In genomic region chr11:68043349-68044144, GRCh38 we compare ENCODE assay signal across 8 cellular contexts. TPM values are rescaled to one million over a fixed set of nuclear protein-coding genes. Genes with fewer than 3 reads are reported as not detected.
A peak's percentile ranks its signal among the peaks of the same experiment; 100 is the strongest.
DNase-seq lines count a peak whose midpoint lies in the region; TF ChIP-seq lines count a peak whose summit lies in the region.
"Had no signal": no experiment of that assay in that cellular context is flagged by ENCODE, and none has a peak within 500 bp of the region (broad histone marks: within the 10 kb centered on the region; RNA-seq: fewer than 3 reads in every experiment).

No MANE protein-coding gene starts in this region.

- intact Hi-C loops in stomach (cut with DNase I; ENCODE audit: low total_unique reads) = no loop called here
- intact Hi-C loops in activated T-helper 1 cell treated with anti-CD3 and anti-CD28 coated beads, Interleukin-12 subunit alpha, Interleukin-12 subunit beta, Interleukin-2, Interleukin-4 antibody, amounts not matched to agents 30 ng/mL and 10 ng/mL and 1 ng/mL, durations not matched to agents 14 hours and 24 hours and 36 hours (cut with micrococcal nuclease) = no loop called here

- H3K4me3 ChIP-seq in adipocyte (ENCODE audit: low read length) = no peak overlapping the region
- no peak overlapping the region for H3K4me3 ChIP-seq in stomach

- no peak for TF ChIP-seq POLR2A in stomach (IDR thresholded peaks at IDR 0.05)

- H3K4me1 ChIP-seq in adipocyte (ENCODE audit: control insufficient read depth, insufficient read depth, low read length) (peaks cover 27% of the 10 kb centered on the region), stomach (peaks cover 33 to 57% (median 49%) of the 10 kb centered on the region in 4 donors)

- H3K36me3 ChIP-seq in adipocyte (ENCODE audit: control insufficient read depth, insufficient read depth, low read length, severe bottlenecking) = peaks cover 19% of the 10 kb centered on the region
- peaks cover 49 to 75% (median 70%) of the 10 kb centered on the region in 4 donors for H3K36me3 ChIP-seq in stomach

- WGBS in stomach, 5 donors = 75 to 88% (median 83%) methylated on average over 17 to 36 of the region's 36 CpGs

- TF ChIP-seq CTCF in stomach (IDR thresholded peaks at IDR 0.05) = no peak

- DNase-seq in NCI-H2081 (lab: John Stamatoyannopoulos, UW) (peak; percentile 33 to 62), NCI-H2081 treated with DMSO at 0.1 percent for 48 hours (lab: John Stamatoyannopoulos, UW) (no peak), adipocyte (ENCODE audit: low read depth) (no peak), stomach (no peak), NCI-H2196 (lab: John Stamatoyannopoulos, UW; ENCODE audit: unreplicated experiment) (no peak)
- no peak for DNase-seq in activated T-helper 1 cell treated with anti-CD3 and anti-CD28 coated beads, Interleukin-12 subunit alpha, Interleukin-12 subunit beta, Interleukin-2, Interleukin-4 antibody, amounts not matched to agents 30 ng/mL and 10 ng/mL and 1 ng/mL, durations not matched to agents 14 hours and 24 hours and 36 hours (ENCODE audit: low spot score)
- DNase-seq: activated T-cell treated with anti-CD3 and anti-CD28 coated beads, Interleukin-2, amount 50 U/mL, for 48 hours; PC-3 had no signal

- H3K4me1 Mint-ChIP-seq in activated T-helper 1 cell treated with anti-CD3 and anti-CD28 coated beads, Interleukin-12 subunit alpha, Interleukin-12 subunit beta, Interleukin-2, Interleukin-4 antibody, amounts not matched to agents 30 ng/mL and 10 ng/mL and 1 ng/mL, durations not matched to agents 14 hours and 24 hours and 36 hours (ENCODE audit: low read depth) = no peaks in the 10 kb centered on the region

- H3K27ac ChIP-seq in stomach = peak overlapping the region in 3 of 5 donors; percentile 56 to 93 (median 91)

- H3K9ac ChIP-seq in adipocyte (ENCODE audit: low read length) = peak overlapping the region; percentile 67

- no peak overlapping the region for H3K27ac Mint-ChIP-seq in activated T-helper 1 cell treated with anti-CD3 and anti-CD28 coated beads, Interleukin-12 subunit alpha, Interleukin-12 subunit beta, Interleukin-2, Interleukin-4 antibody, amounts not matched to agents 30 ng/mL and 10 ng/mL and 1 ng/mL, durations not matched to agents 14 hours and 24 hours and 36 hours

- H3K27me3 Mint-ChIP-seq in activated T-helper 1 cell treated with anti-CD3 and anti-CD28 coated beads, Interleukin-12 subunit alpha, Interleukin-12 subunit beta, Interleukin-2, Interleukin-4 antibody, amounts not matched to agents 30 ng/mL and 10 ng/mL and 1 ng/mL, durations not matched to agents 14 hours and 24 hours and 36 hours (ENCODE audit: insufficient read depth) = no peaks in the 10 kb centered on the region

- H3K9me3 ChIP-seq in adipocyte (ENCODE audit: control insufficient read depth, low read length) (no peaks in the 10 kb centered on the region), stomach (no peaks in the 10 kb centered on the region)

- peaks cover 8% of the 10 kb centered on the region for H3K36me3 Mint-ChIP-seq in activated T-helper 1 cell treated with anti-CD3 and anti-CD28 coated beads, Interleukin-12 subunit alpha, Interleukin-12 subunit beta, Interleukin-2, Interleukin-4 antibody, amounts not matched to agents 30 ng/mL and 10 ng/mL and 1 ng/mL, durations not matched to agents 14 hours and 24 hours and 36 hours (ENCODE audit: low read depth)

- no peak for TF ChIP-seq EP300 in stomach (IDR thresholded peaks at IDR 0.05)

- H3K27me3 ChIP-seq in adipocyte (replicated peaks; ENCODE audit: control insufficient read depth, insufficient read depth, low read length) = no peaks in the 10 kb centered on the region
- no peaks in the 10 kb centered on the region for H3K27me3 ChIP-seq in stomach

- no peaks in the 10 kb centered on the region for H3K9me3 Mint-ChIP-seq in activated T-helper 1 cell treated with anti-CD3 and anti-CD28 coated beads, Interleukin-12 subunit alpha, Interleukin-12 subunit beta, Interleukin-2, Interleukin-4 antibody, amounts not matched to agents 30 ng/mL and 10 ng/mL and 1 ng/mL, durations not matched to agents 14 hours and 24 hours and 36 hours

- H3K4me3 Mint-ChIP-seq in activated T-helper 1 cell treated with anti-CD3 and anti-CD28 coated beads, Interleukin-12 subunit alpha, Interleukin-12 subunit beta, Interleukin-2, Interleukin-4 antibody, amounts not matched to agents 30 ng/mL and 10 ng/mL and 1 ng/mL, durations not matched to agents 14 hours and 24 hours and 36 hours = no peak overlapping the region

RNA-seq across cellular contexts. Expression of gene TCIRG1, which starts 4.7 kb away (rescaled TPM):
- 100 to 1,000 TPM in 4 of 5 donors, 10 to 100 TPM in 1; 46.3 to 835 (median 484) TPM for total RNA-seq in stomach
- polyA plus RNA-seq in stomach = 100 to 1,000 TPM in 2 of 3 donors, 10 to 100 TPM in 1; 96.7 to 147 (median 111) TPM
- 142 and 152 TPM in 2 replicates for total RNA-seq in activated T-helper 1 cell treated with anti-CD3 and anti-CD28 coated beads, Interleukin-12 subunit alpha, Interleukin-12 subunit beta, Interleukin-2, Interleukin-4 antibody, amounts not matched to agents 30 ng/mL and 10 ng/mL and 1 ng/mL, durations not matched to agents 14 hours and 24 hours and 36 hours

RNA-seq across cellular contexts. Expression of gene NDUFS8, which starts 13.1 kb away (rescaled TPM):
- 100 to 1,000 TPM in 3 of 5 donors, 10 to 100 TPM in 2; 52.0 to 310 (median 123) TPM for total RNA-seq in stomach
- 100 to 1,000 TPM; 187 to 263 (median 224) TPM for polyA plus RNA-seq in stomach
- 137 and 144 TPM in 2 replicates for total RNA-seq in activated T-helper 1 cell treated with anti-CD3 and anti-CD28 coated beads, Interleukin-12 subunit alpha, Interleukin-12 subunit beta, Interleukin-2, Interleukin-4 antibody, amounts not matched to agents 30 ng/mL and 10 ng/mL and 1 ng/mL, durations not matched to agents 14 hours and 24 hours and 36 hours

RNA-seq across cellular contexts. Expression of gene ALDH3B1, which starts 33.4 kb away (rescaled TPM):
- total RNA-seq in stomach = 10 to 100 TPM in 3 of 5 donors, 1 to 10 TPM in 2; 2.9 to 55.0 (median 21.2) TPM
- polyA plus RNA-seq in stomach = 10 to 100 TPM in 2 of 3 donors, 1 to 10 TPM in 1; 6.7 to 13.3 (median 12.7) TPM
- total RNA-seq in activated T-helper 1 cell treated with anti-CD3 and anti-CD28 coated beads, Interleukin-12 subunit alpha, Interleukin-12 subunit beta, Interleukin-2, Interleukin-4 antibody, amounts not matched to agents 30 ng/mL and 10 ng/mL and 1 ng/mL, durations not matched to agents 14 hours and 24 hours and 36 hours = not detected in 2 replicates

RNA-seq across cellular contexts. Expression of gene UNC93B1, which starts 39.6 kb away (rescaled TPM):
- total RNA-seq in stomach = 100 to 1,000 TPM in 1 of 5 donors, 10 to 100 TPM in 4; 33.8 to 215 (median 43.6) TPM
- polyA plus RNA-seq in stomach = 10 to 100 TPM; 11.6 to 33.7 (median 15.6) TPM
- total RNA-seq in activated T-helper 1 cell treated with anti-CD3 and anti-CD28 coated beads, Interleukin-12 subunit alpha, Interleukin-12 subunit beta, Interleukin-2, Interleukin-4 antibody, amounts not matched to agents 30 ng/mL and 10 ng/mL and 1 ng/mL, durations not matched to agents 14 hours and 24 hours and 36 hours = 13.9 and 14.8 TPM in 2 replicates

Comparison
In these comparisons a context has a peak if more than half of its experiments do, and no peak if none do; other contexts are left out.
1. DNase-seq: peak in NCI-H2081 (2 of 2); none in NCI-H2081 treated with DMSO at 0.1 percent for 48 hours (single experiment), adipocyte (single experiment), stomach (single experiment), activated T-helper 1 cell treated with anti-CD3 and anti-CD28 coated beads, Interleukin-12 subunit alpha, Interleukin-12 subunit beta, Interleukin-2, Interleukin-4 antibody, amounts not matched to agents 30 ng/mL and 10 ng/mL and 1 ng/mL, durations not matched to agents 14 hours and 24 hours and 36 hours (single experiment) and NCI-H2196 (single experiment).